In genomic region chr3:71509024-71509423, GRCh38 we compare ENCODE assay signal across 15 cellular contexts.
DNase-seq lines count a peak whose midpoint lies in the region; ATAC-seq and TF ChIP-seq lines count a peak whose summit lies in the region.
"Had no signal": no experiment of that assay in that cellular context is flagged by ENCODE, and none has a peak within 500 bp of the region (broad histone marks: within the 10 kb centered on the region; RNA-seq: fewer than 3 reads in every experiment).

No MANE protein-coding gene starts in this region.

- DNase-seq in activated naive CD4-positive, alpha-beta T cell treated with anti-CD3 and anti-CD28 coated beads, Interleukin-2, amount 50 U/mL, for 16 hours = no peak
- DNase-seq in RWPE2 (ENCODE audit: low spot score) (no peak), mesenchymal stem cell (no peak), dedifferentiated amniotic fluid mesenchymal stem cell (ENCODE audit: extremely low spot score) (no peak), GDM1 (lab: John Stamatoyannopoulos, UW) (no peak)
- DNase-seq in activated CD8-positive, alpha-beta T cell treated with anti-CD3 and anti-CD28 coated beads for 36 hours = no peak
- DNase-seq: Calu3, GF-D8, NCI-H2029 treated with DMSO at 0.1 percent for 48 hours had no signal

- ATAC-seq in RWPE2 (ENCODE audit: low read depth) = no peak
- no peak for ATAC-seq in HG02759 (IDR thresholded peaks at IDR 0.05; ENCODE audit: unreplicated experiment)
- no peak for ATAC-seq in activated CD8-positive, alpha-beta T cell treated with anti-CD3 and anti-CD28 coated beads for 36 hours
- ATAC-seq: HepG2 had no signal

- no peak overlapping the region for H4K8ac ChIP-seq in mesenchymal stem cell (ENCODE audit: low read length)

- WGBS in mesenchymal stem cell = 78% methylated on average over 3 of the region's 5 CpGs

- CTCF ChIA-PET in activated CD8-positive, alpha-beta T cell treated with anti-CD3 and anti-CD28 coated beads for 36 hours (lab: Charles Lee) = interaction anchor here (1.2 to 1.3 kb wide), 2 partner anchors 83 to 149 kb away, joined by 3 to 4 read pairs; no protein-coding TSS in a partner anchor

- POLR2A ChIA-PET in activated CD8-positive, alpha-beta T cell treated with anti-CD3 and anti-CD28 coated beads for 36 hours (lab: Charles Lee) = interaction anchor here (0.5 to 1.3 kb wide), 3 partner anchors 74 to 282 kb away, joined by 3 read pairs; no protein-coding TSS in a partner anchor

- TF ChIP-seq CTCF in RWPE2 (IDR thresholded peaks at IDR 0.05; ENCODE audit: poor library complexity, severe bottlenecking) = no peak
- no peak for TF ChIP-seq CTCF in activated CD8-positive, alpha-beta T cell treated with anti-CD3 and anti-CD28 coated beads for 36 hours (IDR thresholded peaks at IDR 0.05)

- H3K27ac Mint-ChIP-seq in activated naive CD4-positive, alpha-beta T cell treated with anti-CD3 and anti-CD28 coated beads, Interleukin-2, amount 50 U/mL, for 24 hours = peak overlapping the region; percentile 44
- H3K27ac Mint-ChIP-seq in activated CD8-positive, alpha-beta T cell treated with anti-CD3 and anti-CD28 coated beads for 36 hours = no peak overlapping the region

- peaks cover 27% of the 10 kb centered on the region for H3K4me1 ChIP-seq in RWPE2 (ENCODE audit: insufficient read depth, poor library complexity, severe bottlenecking)
- H3K4me1 ChIP-seq in mesenchymal stem cell (ENCODE audit: control insufficient read depth, insufficient read depth, low read depth, low read length) = peaks cover 16% of the 10 kb centered on the region

- no peak overlapping the region for H3K4me3 Mint-ChIP-seq in activated naive CD4-positive, alpha-beta T cell treated with anti-CD3 and anti-CD28 coated beads, Interleukin-2, amount 50 U/mL, for 24 hours
- H3K4me3 Mint-ChIP-seq in activated CD8-positive, alpha-beta T cell treated with anti-CD3 and anti-CD28 coated beads for 36 hours = no peak overlapping the region

- H3K27me3 Mint-ChIP-seq in activated naive CD4-positive, alpha-beta T cell treated with anti-CD3 and anti-CD28 coated beads, Interleukin-2, amount 50 U/mL, for 24 hours = no peaks in the 10 kb centered on the region
- no peaks in the 10 kb centered on the region for H3K27me3 Mint-ChIP-seq in activated CD8-positive, alpha-beta T cell treated with anti-CD3 and anti-CD28 coated beads for 36 hours

- H3K9ac ChIP-seq in mesenchymal stem cell (ENCODE audit: low read length) = no peak overlapping the region

- no peak overlapping the region for H2BK12ac ChIP-seq in mesenchymal stem cell (ENCODE audit: low read length in 2 of 2)

- H3K4ac ChIP-seq in mesenchymal stem cell (ENCODE audit: low read depth in 1 of 2, low read length in 2 of 2) = no peak overlapping the region

- H3K4me1 Mint-ChIP-seq in activated naive CD4-positive, alpha-beta T cell treated with anti-CD3 and anti-CD28 coated beads, Interleukin-2, amount 50 U/mL, for 24 hours = peaks cover 36% of the 10 kb centered on the region
- H3K4me1 Mint-ChIP-seq in activated CD8-positive, alpha-beta T cell treated with anti-CD3 and anti-CD28 coated beads for 36 hours (ENCODE audit: low read depth) = peaks cover 30% of the 10 kb centered on the region

- H3K9me3 Mint-ChIP-seq in activated naive CD4-positive, alpha-beta T cell treated with anti-CD3 and anti-CD28 coated beads, Interleukin-2, amount 50 U/mL, for 24 hours = peaks cover 5% of the 10 kb centered on the region
- H3K9me3 Mint-ChIP-seq in activated CD8-positive, alpha-beta T cell treated with anti-CD3 and anti-CD28 coated beads for 36 hours = no peaks in the 10 kb centered on the region

- H3K36me3 Mint-ChIP-seq in activated naive CD4-positive, alpha-beta T cell treated with anti-CD3 and anti-CD28 coated beads, Interleukin-2, amount 50 U/mL, for 24 hours = peaks cover 5% of the 10 kb centered on the region
- peaks cover 7% of the 10 kb centered on the region for H3K36me3 Mint-ChIP-seq in activated CD8-positive, alpha-beta T cell treated with anti-CD3 and anti-CD28 coated beads for 36 hours (ENCODE audit: low read depth)

- no peak overlapping the region for H3K18ac ChIP-seq in mesenchymal stem cell (ENCODE audit: low read depth in 1 of 2, low read length in 2 of 2)

- H4K91ac ChIP-seq in mesenchymal stem cell (ENCODE audit: low read length) = no peak overlapping the region

- H3K4me3 ChIP-seq in RWPE2 (ENCODE audit: severe bottlenecking) (no peak overlapping the region), mesenchymal stem cell (ENCODE audit: insufficient read depth in 1 of 2, low read depth in 1 of 2, low read length in 2 of 2) (no peak overlapping the region)
- H3K4me3 ChIP-seq: SJSA1 had no signal

- H3K36me3 ChIP-seq in RWPE2 (ENCODE audit: low read depth) = no peaks in the 10 kb centered on the region
- no peaks in the 10 kb centered on the region for H3K36me3 ChIP-seq in mesenchymal stem cell (ENCODE audit: control insufficient read depth in 1 of 2, insufficient read depth in 2 of 2, low read depth in 1 of 2, low read length in 2 of 2)
- H3K36me3 ChIP-seq: SJSA1 had no signal

- H3K9me3 ChIP-seq in RWPE2 (ENCODE audit: severe bottlenecking) = no peaks in the 10 kb centered on the region
- H3K9me3 ChIP-seq in mesenchymal stem cell (ENCODE audit: control insufficient read depth, low read length) = no peaks in the 10 kb centered on the region
- H3K9me3 ChIP-seq: SJSA1 had no signal

- peak overlapping the region; percentile 51 for H2BK5ac ChIP-seq in mesenchymal stem cell (ENCODE audit: low read depth, low read length, poor library complexity, severe bottlenecking)

- H3K27ac ChIP-seq in RWPE2 (ENCODE audit: poor library complexity, severe bottlenecking) = peak overlapping the region; percentile 99
- H3K27ac ChIP-seq in mesenchymal stem cell (ENCODE audit: low read length, poor library complexity, severe bottlenecking) = peak overlapping the region; percentile 90
- H3K27ac ChIP-seq: 22Rv1, C4-2B, SJSA1 had no signal

- intact Hi-C loops in activated CD8-positive, alpha-beta T cell treated with anti-CD3 and anti-CD28 coated beads for 36 hours (cut with micrococcal nuclease) = no loop called here

- H2AK5ac ChIP-seq in mesenchymal stem cell (ENCODE audit: low read length, severe bottlenecking) = peak overlapping the region; percentile 97

- H3K79me1 ChIP-seq in mesenchymal stem cell (replicated peaks; ENCODE audit: low read length, poor library complexity, severe bottlenecking) = peaks cover 7% of the 10 kb centered on the region

- H2BK120ac ChIP-seq in mesenchymal stem cell (ENCODE audit: low read depth, low read length) = no peak overlapping the region

- no peak overlapping the region for H3K14ac ChIP-seq in mesenchymal stem cell (ENCODE audit: low read length in 2 of 2)

- no peaks in the 10 kb centered on the region for H3K27me3 ChIP-seq in RWPE2 (ENCODE audit: insufficient read depth, poor library complexity, severe bottlenecking)
- H3K27me3 ChIP-seq in mesenchymal stem cell (ENCODE audit: control insufficient read depth in 1 of 2, insufficient read depth in 1 of 2, low read length in 2 of 2) = no peaks in the 10 kb centered on the region
- H3K27me3 ChIP-seq: SJSA1 had no signal

- no peak overlapping the region for H3K23ac ChIP-seq in mesenchymal stem cell (ENCODE audit: low read length in 2 of 2)

- H2AFZ ChIP-seq in mesenchymal stem cell (ENCODE audit: low read depth, low read length) = no peak overlapping the region

- H3K4me2 ChIP-seq in mesenchymal stem cell (ENCODE audit: low read length, poor library complexity, severe bottlenecking) = no peak overlapping the region

- no peak overlapping the region for H2BK15ac ChIP-seq in mesenchymal stem cell (ENCODE audit: low read depth, poor library complexity, severe bottlenecking)
